In genomic region chr18:47020757-47021156, GRCh38 we compare ENCODE assay signal across 8 cellular contexts. TPM values are rescaled to one million over a fixed set of nuclear protein-coding genes. Genes with fewer than 3 reads are reported as not detected.
"Had no signal": no experiment of that assay in that cellular context is flagged by ENCODE, and none has a peak within 500 bp of the region (broad histone marks: within the 10 kb centered on the region; RNA-seq: fewer than 3 reads in every experiment).

No MANE protein-coding gene starts in this region.

RNA-seq across cellular contexts. Expression of gene ELOA2, which starts 14.7 kb away (rescaled TPM):
- total RNA-seq: LHCN-M2, MCF 10A, OCI-LY7, PC-3, Peyer's patch, Right ventricle myocardium superior, RPMI7951, SJSA1 had no signal
